ENCODE assay signal across 25 cellular contexts in genomic region chrX:10979956-10980355, GRCh38.
"Had no signal": no experiment of that assay in that cellular context is flagged by ENCODE, and none has a peak within 500 bp of the region (broad histone marks: within the 10 kb centered on the region; RNA-seq: fewer than 3 reads in every experiment).

No MANE protein-coding gene starts in this region.

- DNase-seq: activated CD4-positive, alpha-beta memory T cell treated with anti-CD3 and anti-CD28 coated beads, Interleukin-2, amount 10 ng/mL, durations not matched to agents 7 days and 5 days; activated CD4-positive, alpha-beta T cell treated with anti-CD3 and anti-CD28 coated beads, Interleukin-2, amount 10 ng/mL, durations not matched to agents 24 days and 14 days; activated gamma-delta T cell; activated naive CD4-positive, alpha-beta T cell treated with anti-CD3 and anti-CD28 coated beads, Interleukin-2, amount 50 U/mL, for 16 hours; anterior cingulate cortex; central memory CD4-positive, alpha-beta T cell; effector memory CD8-positive, alpha-beta T cell; esophagus squamous epithelium; heart left ventricle; islet precursor cell; naive thymus-derived CD8-positive, alpha-beta T cell; retina; sigmoid colon; stimulated activated CD4-positive, alpha-beta T cell treated with anti-CD3 and anti-CD28 coated beads, Interleukin-2, amount 100 ng/mL, for 48 hours; stimulated activated CD8-positive, alpha-beta memory T cell treated with anti-CD3 and anti-CD28 coated beads, Interleukin-4, amount 100 ng/mL, for 48 hours; stimulated activated naive B cell treated with anti-CD40 and anti-IgM and Interleukin-4, amounts not matched to agents 10 μg/mL and 1 μg/mL and 100 μg/mL, for 72 hours had no signal

- H3K9me3 ChIP-seq: esophagus squamous epithelium, gastroesophageal sphincter, heart left ventricle, sigmoid colon had no signal

- H3K4me1 ChIP-seq: esophagus squamous epithelium, gastroesophageal sphincter, heart left ventricle, neural progenitor cell, sigmoid colon had no signal

- H3K4me3 ChIP-seq: esophagus squamous epithelium, gastroesophageal sphincter, heart left ventricle, lung, neural progenitor cell, sigmoid colon, smooth muscle cell had no signal

- H3K36me3 ChIP-seq: esophagus squamous epithelium, gastroesophageal sphincter, heart left ventricle, neural progenitor cell, sigmoid colon had no signal

- ATAC-seq: activated CD4-positive, CD25-positive, alpha-beta regulatory T cell treated with anti-CD3 and anti-CD28 coated beads, Interleukin-2, amount 50 U/mL, for 24 hours; effector memory CD8-positive, alpha-beta T cell; gastroesophageal sphincter; heart left ventricle; left lobe of liver; naive thymus-derived CD8-positive, alpha-beta T cell; stimulated activated naive B cell treated with anti-CD40 and anti-IgM and Interleukin-4, amounts not matched to agents 10 μg/mL and 1 μg/mL and 100 μg/mL, for 72 hours had no signal

- FAIRE-seq: colon, endothelial cell of umbilical vein had no signal

- H3K27ac ChIP-seq: esophagus squamous epithelium, gastroesophageal sphincter, heart left ventricle, neural progenitor cell, sigmoid colon, VCaP had no signal

- H3K27me3 ChIP-seq: esophagus squamous epithelium, gastroesophageal sphincter, heart left ventricle, neural progenitor cell, sigmoid colon had no signal
